28 cellular contexts compared by ENCODE assay signal in genomic region chr15:25795712-25796111, GRCh38.
DNase-seq lines count a peak whose midpoint lies in the region; ATAC-seq and TF ChIP-seq lines count a peak whose summit lies in the region.
"Had no signal": no experiment of that assay in that cellular context is flagged by ENCODE, and none has a peak within 500 bp of the region (broad histone marks: within the 10 kb centered on the region; RNA-seq: fewer than 3 reads in every experiment).

No MANE protein-coding gene starts in this region.

- 44% methylated on average over 5 of the region's 6 CpGs for WGBS in esophagus muscularis mucosa
- 45% methylated on average over 5 of the region's 6 CpGs for WGBS in suprapubic skin

- peaks cover 24 to 99% (median 96%) of the 10 kb centered on the region in 4 donors for H3K4me1 ChIP-seq in esophagus muscularis mucosa
- H3K4me1 ChIP-seq in suprapubic skin, result peaks cover 41% of the 10 kb centered on the region
- H3K4me1 ChIP-seq: SJCRH30 had no signal

- POLR2A ChIA-PET in activated CD4-positive, alpha-beta T cell treated with anti-CD3 and anti-CD28 coated beads for 36 hours (lab: Charles Lee), result no interaction called here

- TF ChIP-seq CTCF in esophagus muscularis mucosa (IDR thresholded peaks at IDR 0.05) (no peak), suprapubic skin (IDR thresholded peaks at IDR 0.05) (no peak)

- TF ChIP-seq POLR2A in esophagus muscularis mucosa (IDR thresholded peaks at IDR 0.05; ENCODE audit: low read depth) (no peak), suprapubic skin (IDR thresholded peaks at IDR 0.05) (no peak)

- no peak overlapping the region for H3K4me3 Mint-ChIP-seq in activated CD4-positive, alpha-beta T cell treated with anti-CD3 and anti-CD28 coated beads for 36 hours
- H3K4me3 Mint-ChIP-seq: activated CD4-positive, alpha-beta T cell treated with anti-CD3 and anti-CD28 coated beads, Interleukin-2, amount 10 ng/mL, durations not matched to agents 24 days and 14 days; activated naive CD4-positive, alpha-beta T cell treated with anti-CD3 and anti-CD28 coated beads, Interleukin-2, amount 50 U/mL, for 24 hours; CD4-positive, alpha-beta memory T cell; endodermal cell; GM23338; stimulated activated effector memory CD8-positive, alpha-beta T cell treated with anti-CD3 and anti-CD28 coated beads, Interleukin-12 subunit alpha, Interleukin-12 subunit beta, amount 100 ng/mL, for 72 hours had no signal

- H3K27ac Mint-ChIP-seq in activated CD4-positive, alpha-beta T cell treated with anti-CD3 and anti-CD28 coated beads for 36 hours, result no peak overlapping the region
- H3K27ac Mint-ChIP-seq: activated CD4-positive, alpha-beta T cell treated with anti-CD3 and anti-CD28 coated beads, Interleukin-2, amount 10 ng/mL, durations not matched to agents 24 days and 14 days; endodermal cell; GM23338; stimulated activated effector memory CD8-positive, alpha-beta T cell treated with anti-CD3 and anti-CD28 coated beads, Interleukin-12 subunit alpha, Interleukin-12 subunit beta, amount 100 ng/mL, for 72 hours had no signal

- intact Hi-C loops in esophagus muscularis mucosa (cut with DNase I), result no loop called here
- intact Hi-C loops in activated CD4-positive, alpha-beta T cell treated with anti-CD3 and anti-CD28 coated beads for 36 hours (cut with DNase I, micrococcal nuclease), result loop anchor here in 1 of 2 experiments (10.0 kb wide), 1 partner anchor 289 kb away; no protein-coding TSS in a partner anchor

- peaks cover 2% of the 10 kb centered on the region for H3K36me3 Mint-ChIP-seq in activated CD4-positive, alpha-beta T cell treated with anti-CD3 and anti-CD28 coated beads for 36 hours (ENCODE audit: low read depth)
- H3K36me3 Mint-ChIP-seq: stimulated activated effector memory CD8-positive, alpha-beta T cell treated with anti-CD3 and anti-CD28 coated beads, Interleukin-12 subunit alpha, Interleukin-12 subunit beta, amount 100 ng/mL, for 72 hours had no signal

- H3K9me3 ChIP-seq in esophagus muscularis mucosa, result no peaks in the 10 kb centered on the region
- no peaks in the 10 kb centered on the region for H3K9me3 ChIP-seq in suprapubic skin
- H3K9me3 ChIP-seq: MG63, SJCRH30 had no signal

- no peak for ATAC-seq in activated CD4-positive, alpha-beta T cell treated with anti-CD3 and anti-CD28 coated beads for 36 hours
- ATAC-seq in GM18858 (IDR thresholded peaks at IDR 0.05; ENCODE audit: unreplicated experiment), result no peak
- ATAC-seq: esophagus mucosa; GM23338; left ventricle myocardium superior; stimulated activated effector memory CD8-positive, alpha-beta T cell treated with anti-CD3 and anti-CD28 coated beads, Interleukin-12 subunit alpha, Interleukin-12 subunit beta, amount 100 ng/mL, for 72 hours had no signal

- H3K36me3 ChIP-seq in esophagus muscularis mucosa (no peaks in the 10 kb centered on the region), suprapubic skin (no peaks in the 10 kb centered on the region)
- H3K36me3 ChIP-seq: cardiac muscle cell, MG63, SJCRH30 had no signal

- peaks cover 62% of the 10 kb centered on the region for H3K4me1 Mint-ChIP-seq in activated CD4-positive, alpha-beta T cell treated with anti-CD3 and anti-CD28 coated beads for 36 hours

- peak; percentile 25 for DNase-seq in activated effector memory CD4-positive, alpha-beta T cell treated with anti-CD3 and anti-CD28 coated beads, Interleukin-2, amount 50 U/mL, for 16 hours
- no peak for DNase-seq in activated effector memory CD4-positive, alpha-beta T cell treated with Interleukin-2 at 50 U/mL for 16 hours
- peak; percentile 12 for DNase-seq in Jurkat, Clone E6-1 (ENCODE audit: low read depth, low spot score)
- DNase-seq in esophagus muscularis mucosa (ENCODE audit: extremely low spot score) (peak; percentile 29), suprapubic skin (ENCODE audit: low spot score in 2 of 2) (no peak)
- DNase-seq in activated CD4-positive, alpha-beta T cell treated with anti-CD3 and anti-CD28 coated beads for 36 hours, result no peak
- no peak for DNase-seq in effector CD8-positive, alpha-beta T cell (lab: John Stamatoyannopoulos, UW)
- DNase-seq: activated CD4-positive, alpha-beta T cell treated with anti-CD3 and anti-CD28 coated beads, Interleukin-2, amount 10 ng/mL, durations not matched to agents 24 days and 14 days; CD4-positive, alpha-beta memory T cell; EL; endodermal cell; foreskin fibroblast; left ventricle myocardium superior; MG63; NCI-H1105; NCI-H1930; NCI-H2171 treated with DMSO at 0.1 percent for 48 hours; NCI-H510A treated with DMSO at 0.1 percent for 48 hours; occipital lobe; SJCRH30; stimulated activated CD4-positive, alpha-beta T cell treated with anti-CD3 and anti-CD28 coated beads, Interleukin-15, amount 100 ng/mL, for 24 hours had no signal

- H3K27ac ChIP-seq in esophagus muscularis mucosa (replicated peaks in 1 of 4), result peak overlapping the region; percentile 21 to 87 (median 85)
- H3K27ac ChIP-seq in suprapubic skin, result peak overlapping the region; percentile 86
- H3K27ac ChIP-seq: cardiac muscle cell, KMS-11, SJCRH30 had no signal

- H3K27me3 ChIP-seq in esophagus muscularis mucosa (no peaks in the 10 kb centered on the region), suprapubic skin (no peaks in the 10 kb centered on the region)
- H3K27me3 ChIP-seq: cardiac muscle cell, MG63, SJCRH30 had no signal

- no peak overlapping the region for H3K4me3 ChIP-seq in Jurkat, Clone E6-1 (ENCODE audit: low read length)
- H3K4me3 ChIP-seq in esophagus muscularis mucosa, result no peak overlapping the region
- no peak overlapping the region for H3K4me3 ChIP-seq in suprapubic skin
- H3K4me3 ChIP-seq: cardiac muscle cell, GM23338, MG63, SJCRH30 had no signal

- H3K27me3 Mint-ChIP-seq in activated CD4-positive, alpha-beta T cell treated with anti-CD3 and anti-CD28 coated beads for 36 hours, result no peaks in the 10 kb centered on the region
- H3K27me3 Mint-ChIP-seq: activated CD4-positive, alpha-beta T cell treated with anti-CD3 and anti-CD28 coated beads, Interleukin-2, amount 10 ng/mL, durations not matched to agents 24 days and 14 days; activated naive CD4-positive, alpha-beta T cell treated with anti-CD3 and anti-CD28 coated beads, Interleukin-2, amount 50 U/mL, for 24 hours; CD4-positive, alpha-beta memory T cell had no signal

- CTCF ChIA-PET in activated CD4-positive, alpha-beta T cell treated with anti-CD3 and anti-CD28 coated beads for 36 hours (lab: Charles Lee), result no interaction called here

- TF ChIP-seq EP300 in esophagus muscularis mucosa (IDR thresholded peaks at IDR 0.05) (no peak), suprapubic skin (IDR thresholded peaks at IDR 0.05) (no peak)

- no peaks in the 10 kb centered on the region for H3K9me3 Mint-ChIP-seq in activated CD4-positive, alpha-beta T cell treated with anti-CD3 and anti-CD28 coated beads for 36 hours (ENCODE audit: low read depth)
- H3K9me3 Mint-ChIP-seq: activated CD4-positive, alpha-beta T cell treated with anti-CD3 and anti-CD28 coated beads, Interleukin-2, amount 10 ng/mL, durations not matched to agents 24 days and 14 days; activated naive CD4-positive, alpha-beta T cell treated with anti-CD3 and anti-CD28 coated beads, Interleukin-2, amount 50 U/mL, for 24 hours; CD4-positive, alpha-beta memory T cell; endodermal cell; GM23338; stimulated activated effector memory CD8-positive, alpha-beta T cell treated with anti-CD3 and anti-CD28 coated beads, Interleukin-12 subunit alpha, Interleukin-12 subunit beta, amount 100 ng/mL, for 72 hours had no signal

Comparison
In these comparisons a context has a peak if more than half of its experiments do, and no peak if none do; other contexts are left out.
1. DNase-seq: peak in activated effector memory CD4-positive, alpha-beta T cell treated with anti-CD3 and anti-CD28 coated beads, Interleukin-2, amount 50 U/mL, for 16 hours (single experiment), Jurkat, Clone E6-1 (single experiment) and esophagus muscularis mucosa (single experiment); none in activated effector memory CD4-positive, alpha-beta T cell treated with Interleukin-2 at 50 U/mL for 16 hours (single experiment), suprapubic skin (0 of 2), activated CD4-positive, alpha-beta T cell treated with anti-CD3 and anti-CD28 coated beads for 36 hours (single experiment) and effector CD8-positive, alpha-beta T cell (single experiment).